Comparison of ENCODE assay signal across 1 cellular context in genomic region chr16:57600048-57600835, GRCh38.
TF ChIP-seq lines count a peak whose summit lies in the region.

No MANE protein-coding gene starts in this region.

TF ChIP-seq in HepG2, 621 proteins besides CTCF, POLR2A, EP300 and RAD21 (continued from another document and continues in another):
- TF ChIP-seq ZNF607 (CRISPR knock-in tag; IDR thresholded peaks at IDR 0.05; ENCODE audit: borderline replicate concordance) (no peak), FOXA3 (CRISPR knock-in tag; IDR thresholded peaks at IDR 0.05) (peak; percentile 39), KDM1A (CRISPR knock-in tag; IDR thresholded peaks at IDR 0.05) (no peak), ZBTB21 (CRISPR knock-in tag; IDR thresholded peaks at IDR 0.05) (no peak), FIP1L1 (IDR thresholded peaks at IDR 0.05; ENCODE audit: borderline replicate concordance, insufficient read depth, low read depth, low read length) (no peak), ZNF205 (CRISPR knock-in tag; IDR thresholded peaks at IDR 0.05) (no peak), ZBTB38 (CRISPR knock-in tag; IDR thresholded peaks at IDR 0.05) (peak; percentile 65), ZNF770 (CRISPR knock-in tag; IDR thresholded peaks at IDR 0.05) (no peak), BCL6 (CRISPR knock-in tag; IDR thresholded peaks at IDR 0.05) (no peak; the same call in 1 of the 2 replicates), HNRNPH1 (optimal IDR thresholded peaks at IDR 0.05; ENCODE audit: low read depth, low read length) (no peak), ASH2L (IDR thresholded peaks at IDR 0.05; ENCODE audit: insufficient read length, low read depth, low read length) (no peak), CAMTA2 (CRISPR knock-in tag; IDR thresholded peaks at IDR 0.05; ENCODE audit: borderline replicate concordance) (0 out of 2 replicates have a peak, but pooled peaks have one; percentile 58), AKNA (CRISPR knock-in tag; IDR thresholded peaks at IDR 0.05; ENCODE audit: borderline replicate concordance) (no peak), ZNF33B (CRISPR knock-in tag; IDR thresholded peaks at IDR 0.05) (peak; percentile 42; the same call in 1 of the 2 replicates), CBX5 (CRISPR knock-in tag; IDR thresholded peaks at IDR 0.05; ENCODE audit: borderline replicate concordance) (peak; percentile 87; the same call in 1 of the 2 replicates), IKZF4 (CRISPR knock-in tag; IDR thresholded peaks at IDR 0.05; ENCODE audit: borderline replicate concordance, low read depth, not compliant biosample characterization) (no peak), POLR2G (IDR thresholded peaks at IDR 0.05; ENCODE audit: low read depth, low read length) (no peak), ZNF674 (CRISPR knock-in tag; IDR thresholded peaks at IDR 0.05; ENCODE audit: low read depth) (no peak), ATF7-NPFF (CRISPR knock-in tag; IDR thresholded peaks at IDR 0.05; ENCODE audit: low read depth) (no peak), NBN (conservative IDR thresholded peaks at IDR 0.05) (no peak), ZNF317 (CRISPR knock-in tag; IDR thresholded peaks at IDR 0.05) (no peak), ZNF281 (CRISPR knock-in tag; IDR thresholded peaks at IDR 0.05; ENCODE audit: borderline replicate concordance) (no peak), POLR2AphosphoS5 (IDR thresholded peaks at IDR 0.05; ENCODE audit: low read depth, low read length) (no peak), HNRNPL (IDR thresholded peaks at IDR 0.05; ENCODE audit: low read depth, low read length) (peak; percentile 97), HIVEP1 (CRISPR knock-in tag; IDR thresholded peaks at IDR 0.05) (peak; percentile 70), ZMYM2 (CRISPR knock-in tag; IDR thresholded peaks at IDR 0.05) (no peak), HES4 (CRISPR knock-in tag; IDR thresholded peaks at IDR 0.05; ENCODE audit: borderline replicate concordance) (no peak), TSC22D2 (CRISPR knock-in tag; IDR thresholded peaks at IDR 0.05; ENCODE audit: borderline replicate concordance) (0 out of 2 replicates have a peak, but pooled peaks have one; percentile 37), ZNF234 (CRISPR knock-in tag; conservative IDR thresholded peaks at IDR 0.05) (no peak), ZEB1 (IDR thresholded peaks at IDR 0.05; ENCODE audit: insufficient replicate concordance, low read depth) (no peak), HDAC6 (IDR thresholded peaks at IDR 0.05; ENCODE audit: low read depth, low read length) (no peak), ISL2 (CRISPR knock-in tag; IDR thresholded peaks at IDR 0.05) (no peak), SUZ12 (IDR thresholded peaks at IDR 0.05; ENCODE audit: low read depth, low read length) (no peak), SYNCRIP (IDR thresholded peaks at IDR 0.05; ENCODE audit: insufficient read depth, low read depth, low read length) (no peak), ZBTB1 (CRISPR knock-in tag; IDR thresholded peaks at IDR 0.05; ENCODE audit: borderline replicate concordance) (no peak)
- TF ChIP-seq, protein P1, sequence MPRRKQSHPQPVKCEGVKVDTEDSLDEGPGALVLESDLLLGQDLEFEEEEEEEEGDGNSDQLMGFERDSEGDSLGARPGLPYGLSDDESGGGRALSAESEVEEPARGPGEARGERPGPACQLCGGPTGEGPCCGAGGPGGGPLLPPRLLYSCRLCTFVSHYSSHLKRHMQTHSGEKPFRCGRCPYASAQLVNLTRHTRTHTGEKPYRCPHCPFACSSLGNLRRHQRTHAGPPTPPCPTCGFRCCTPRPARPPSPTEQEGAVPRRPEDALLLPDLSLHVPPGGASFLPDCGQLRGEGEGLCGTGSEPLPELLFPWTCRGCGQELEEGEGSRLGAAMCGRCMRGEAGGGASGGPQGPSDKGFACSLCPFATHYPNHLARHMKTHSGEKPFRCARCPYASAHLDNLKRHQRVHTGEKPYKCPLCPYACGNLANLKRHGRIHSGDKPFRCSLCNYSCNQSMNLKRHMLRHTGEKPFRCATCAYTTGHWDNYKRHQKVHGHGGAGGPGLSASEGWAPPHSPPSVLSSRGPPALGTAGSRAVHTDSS (CRISPR knock-in tag; conservative IDR thresholded peaks at IDR 0.05), result no peak
- TF ChIP-seq, protein P2, sequence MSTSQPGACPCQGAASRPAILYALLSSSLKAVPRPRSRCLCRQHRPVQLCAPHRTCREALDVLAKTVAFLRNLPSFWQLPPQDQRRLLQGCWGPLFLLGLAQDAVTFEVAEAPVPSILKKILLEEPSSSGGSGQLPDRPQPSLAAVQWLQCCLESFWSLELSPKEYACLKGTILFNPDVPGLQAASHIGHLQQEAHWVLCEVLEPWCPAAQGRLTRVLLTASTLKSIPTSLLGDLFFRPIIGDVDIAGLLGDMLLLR (CRISPR knock-in tag; IDR thresholded peaks at IDR 0.05), result peak; percentile 78
- TF ChIP-seq, protein P3, sequence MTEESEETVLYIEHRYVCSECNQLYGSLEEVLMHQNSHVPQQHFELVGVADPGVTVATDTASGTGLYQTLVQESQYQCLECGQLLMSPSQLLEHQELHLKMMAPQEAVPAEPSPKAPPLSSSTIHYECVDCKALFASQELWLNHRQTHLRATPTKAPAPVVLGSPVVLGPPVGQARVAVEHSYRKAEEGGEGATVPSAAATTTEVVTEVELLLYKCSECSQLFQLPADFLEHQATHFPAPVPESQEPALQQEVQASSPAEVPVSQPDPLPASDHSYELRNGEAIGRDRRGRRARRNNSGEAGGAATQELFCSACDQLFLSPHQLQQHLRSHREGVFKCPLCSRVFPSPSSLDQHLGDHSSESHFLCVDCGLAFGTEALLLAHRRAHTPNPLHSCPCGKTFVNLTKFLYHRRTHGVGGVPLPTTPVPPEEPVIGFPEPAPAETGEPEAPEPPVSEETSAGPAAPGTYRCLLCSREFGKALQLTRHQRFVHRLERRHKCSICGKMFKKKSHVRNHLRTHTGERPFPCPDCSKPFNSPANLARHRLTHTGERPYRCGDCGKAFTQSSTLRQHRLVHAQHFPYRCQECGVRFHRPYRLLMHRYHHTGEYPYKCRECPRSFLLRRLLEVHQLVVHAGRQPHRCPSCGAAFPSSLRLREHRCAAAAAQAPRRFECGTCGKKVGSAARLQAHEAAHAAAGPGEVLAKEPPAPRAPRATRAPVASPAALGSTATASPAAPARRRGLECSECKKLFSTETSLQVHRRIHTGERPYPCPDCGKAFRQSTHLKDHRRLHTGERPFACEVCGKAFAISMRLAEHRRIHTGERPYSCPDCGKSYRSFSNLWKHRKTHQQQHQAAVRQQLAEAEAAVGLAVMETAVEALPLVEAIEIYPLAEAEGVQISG (CRISPR knock-in tag; IDR thresholded peaks at IDR 0.05), result peak; percentile 46; the same call in 1 of the 2 replicates
- TF ChIP-seq, protein P4, sequence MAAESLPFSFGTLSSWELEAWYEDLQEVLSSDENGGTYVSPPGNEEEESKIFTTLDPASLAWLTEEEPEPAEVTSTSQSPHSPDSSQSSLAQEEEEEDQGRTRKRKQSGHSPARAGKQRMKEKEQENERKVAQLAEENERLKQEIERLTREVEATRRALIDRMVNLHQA (CRISPR knock-in tag; IDR thresholded peaks at IDR 0.05), result no peak
- TF ChIP-seq, protein P5, sequence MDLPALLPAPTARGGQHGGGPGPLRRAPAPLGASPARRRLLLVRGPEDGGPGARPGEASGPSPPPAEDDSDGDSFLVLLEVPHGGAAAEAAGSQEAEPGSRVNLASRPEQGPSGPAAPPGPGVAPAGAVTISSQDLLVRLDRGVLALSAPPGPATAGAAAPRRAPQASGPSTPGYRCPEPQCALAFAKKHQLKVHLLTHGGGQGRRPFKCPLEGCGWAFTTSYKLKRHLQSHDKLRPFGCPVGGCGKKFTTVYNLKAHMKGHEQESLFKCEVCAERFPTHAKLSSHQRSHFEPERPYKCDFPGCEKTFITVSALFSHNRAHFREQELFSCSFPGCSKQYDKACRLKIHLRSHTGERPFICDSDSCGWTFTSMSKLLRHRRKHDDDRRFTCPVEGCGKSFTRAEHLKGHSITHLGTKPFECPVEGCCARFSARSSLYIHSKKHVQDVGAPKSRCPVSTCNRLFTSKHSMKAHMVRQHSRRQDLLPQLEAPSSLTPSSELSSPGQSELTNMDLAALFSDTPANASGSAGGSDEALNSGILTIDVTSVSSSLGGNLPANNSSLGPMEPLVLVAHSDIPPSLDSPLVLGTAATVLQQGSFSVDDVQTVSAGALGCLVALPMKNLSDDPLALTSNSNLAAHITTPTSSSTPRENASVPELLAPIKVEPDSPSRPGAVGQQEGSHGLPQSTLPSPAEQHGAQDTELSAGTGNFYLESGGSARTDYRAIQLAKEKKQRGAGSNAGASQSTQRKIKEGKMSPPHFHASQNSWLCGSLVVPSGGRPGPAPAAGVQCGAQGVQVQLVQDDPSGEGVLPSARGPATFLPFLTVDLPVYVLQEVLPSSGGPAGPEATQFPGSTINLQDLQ (CRISPR knock-in tag; IDR thresholded peaks at IDR 0.05), result no peak
- TF ChIP-seq, protein P6, sequence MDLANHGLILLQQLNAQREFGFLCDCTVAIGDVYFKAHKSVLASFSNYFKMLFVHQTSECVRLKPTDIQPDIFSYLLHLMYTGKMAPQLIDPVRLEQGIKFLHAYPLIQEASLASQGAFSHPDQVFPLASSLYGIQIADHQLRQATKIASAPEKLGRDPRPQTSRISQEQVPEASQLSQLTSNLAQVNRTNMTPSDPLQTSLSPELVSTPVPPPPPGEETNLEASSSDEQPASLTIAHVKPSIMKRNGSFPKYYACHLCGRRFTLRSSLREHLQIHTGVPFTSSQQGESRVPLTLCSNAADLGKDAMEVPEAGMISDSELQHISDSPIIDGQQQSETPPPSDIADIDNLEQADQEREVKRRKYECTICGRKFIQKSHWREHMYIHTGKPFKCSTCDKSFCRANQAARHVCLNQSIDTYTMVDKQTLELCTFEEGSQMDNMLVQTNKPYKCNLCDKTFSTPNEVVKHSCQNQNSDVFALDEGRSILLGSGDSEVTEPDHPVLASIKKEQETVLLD (CRISPR knock-in tag; IDR thresholded peaks at IDR 0.05; ENCODE audit: low read depth), result no peak
- TF ChIP-seq, protein P7, sequence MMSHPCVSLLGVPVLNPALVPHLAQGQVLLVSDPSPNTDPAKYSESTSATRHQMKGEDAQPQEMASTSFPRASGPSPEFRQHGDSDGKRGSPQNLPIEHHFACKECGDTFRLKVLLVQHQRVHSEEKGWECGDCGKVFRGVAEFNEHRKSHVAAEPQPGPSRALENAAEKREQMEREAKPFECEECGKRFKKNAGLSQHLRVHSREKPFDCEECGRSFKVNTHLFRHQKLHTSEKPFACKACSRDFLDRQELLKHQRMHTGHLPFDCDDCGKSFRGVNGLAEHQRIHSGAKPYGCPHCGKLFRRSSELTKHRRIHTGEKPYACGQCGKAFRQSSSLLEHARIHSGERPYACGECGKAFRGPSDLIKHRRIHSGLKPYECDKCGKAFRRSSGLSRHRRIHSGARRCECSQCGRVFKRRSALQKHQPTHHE (CRISPR knock-in tag; IDR thresholded peaks at IDR 0.05; ENCODE audit: borderline replicate concordance), result no peak
